1 cellular context compared by ENCODE assay signal in the genomic region with DNA sequence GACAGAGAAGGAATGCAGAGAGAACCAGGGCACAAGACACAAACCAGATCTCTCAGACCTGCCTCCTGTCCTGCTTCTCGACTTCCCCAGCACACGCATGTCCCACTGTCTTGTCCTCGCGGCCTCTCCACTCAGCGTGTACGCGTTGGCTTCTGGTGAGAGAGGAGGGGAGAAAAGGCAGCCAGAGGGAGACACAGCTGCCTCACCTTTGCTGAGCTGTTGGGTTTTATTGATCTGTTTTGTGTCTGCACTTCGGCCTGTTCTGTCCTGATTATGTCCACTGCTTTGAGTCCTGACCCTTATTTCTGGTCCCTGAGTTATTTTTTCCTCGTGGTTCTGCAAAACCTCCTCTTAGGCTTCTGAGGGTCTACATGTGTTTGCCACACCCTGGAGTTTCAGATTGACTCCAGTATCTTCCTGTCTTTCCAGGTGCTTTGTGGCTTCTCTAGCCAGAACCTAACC.
TF ChIP-seq lines count a peak whose summit lies in the region.

No MANE protein-coding gene starts in this region.

TF ChIP-seq in HepG2, 621 proteins besides CTCF, POLR2A, EP300 and RAD21 (continued from another document and continues in another):
- TF ChIP-seq, protein P1, sequence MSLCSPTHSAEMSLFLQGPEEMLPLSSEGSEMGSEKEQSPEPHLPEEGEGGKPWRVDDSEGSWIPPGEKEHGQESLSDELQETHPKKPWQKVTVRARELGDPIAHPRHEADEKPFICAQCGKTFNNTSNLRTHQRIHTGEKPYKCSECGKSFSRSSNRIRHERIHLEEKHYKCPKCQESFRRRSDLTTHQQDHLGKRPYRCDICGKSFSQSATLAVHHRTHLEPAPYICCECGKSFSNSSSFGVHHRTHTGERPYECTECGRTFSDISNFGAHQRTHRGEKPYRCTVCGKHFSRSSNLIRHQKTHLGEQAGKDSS (CRISPR knock-in tag; IDR thresholded peaks at IDR 0.05; ENCODE audit: borderline replicate concordance, low read depth), result peak; percentile 69; the same call in 1 of the 2 replicates
- 0 out of 2 replicates have a peak, but pooled peaks have one; percentile 28 for TF ChIP-seq MEF2D (CRISPR knock-in tag; IDR thresholded peaks at IDR 0.05)
- no peak for TF ChIP-seq ZBTB42 (CRISPR knock-in tag; IDR thresholded peaks at IDR 0.05)
- TF ChIP-seq TOE1 (CRISPR knock-in tag; IDR thresholded peaks at IDR 0.05), result no peak
- peak; percentile 53; the same call in 1 of the 2 replicates for TF ChIP-seq SALL2 (CRISPR knock-in tag; IDR thresholded peaks at IDR 0.05)
- no peak for TF ChIP-seq HIVEP1 (CRISPR knock-in tag; IDR thresholded peaks at IDR 0.05)
- no peak for TF ChIP-seq ZBTB7A (CRISPR knock-in tag; IDR thresholded peaks at IDR 0.05)
- TF ChIP-seq FOXA3 (CRISPR knock-in tag; IDR thresholded peaks at IDR 0.05), result peak; percentile 60
- TF ChIP-seq ZIK1 (CRISPR knock-in tag; IDR thresholded peaks at IDR 0.05; ENCODE audit: borderline replicate concordance, low read depth), result no peak
- TF ChIP-seq HBP1 (CRISPR knock-in tag; IDR thresholded peaks at IDR 0.05; ENCODE audit: low read depth), result no peak
- TF ChIP-seq, protein P2, sequence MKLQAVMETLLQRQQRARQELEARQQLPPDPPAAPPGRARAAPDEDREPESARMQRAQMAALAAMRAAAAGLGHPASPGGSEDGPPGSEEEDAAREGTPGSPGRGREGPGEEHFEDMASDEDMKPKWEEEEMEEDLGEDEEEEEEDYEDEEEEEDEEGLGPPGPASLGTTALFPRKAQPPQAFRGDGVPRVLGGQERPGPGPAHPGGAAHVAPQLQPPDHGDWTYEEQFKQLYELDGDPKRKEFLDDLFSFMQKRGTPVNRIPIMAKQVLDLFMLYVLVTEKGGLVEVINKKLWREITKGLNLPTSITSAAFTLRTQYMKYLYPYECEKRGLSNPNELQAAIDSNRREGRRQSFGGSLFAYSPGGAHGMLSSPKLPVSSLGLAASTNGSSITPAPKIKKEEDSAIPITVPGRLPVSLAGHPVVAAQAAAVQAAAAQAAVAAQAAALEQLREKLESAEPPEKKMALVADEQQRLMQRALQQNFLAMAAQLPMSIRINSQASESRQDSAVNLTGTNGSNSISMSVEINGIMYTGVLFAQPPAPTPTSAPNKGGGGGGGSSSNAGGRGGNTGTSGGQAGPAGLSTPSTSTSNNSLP (IDR thresholded peaks at IDR 0.05; ENCODE audit: low read depth, low read length), result no peak
- TF ChIP-seq TEAD2 (CRISPR knock-in tag; IDR thresholded peaks at IDR 0.05), result no peak
- no peak for TF ChIP-seq CSRNP2 (CRISPR knock-in tag; conservative IDR thresholded peaks at IDR 0.05; ENCODE audit: low read depth)
- no peak for TF ChIP-seq CREB3 (CRISPR knock-in tag; IDR thresholded peaks at IDR 0.05)
- TF ChIP-seq ZNF674 (CRISPR knock-in tag; IDR thresholded peaks at IDR 0.05; ENCODE audit: low read depth), result no peak
- no peak for TF ChIP-seq ZNF777 (CRISPR knock-in tag; IDR thresholded peaks at IDR 0.05)
- no peak for TF ChIP-seq ZNF329 (CRISPR knock-in tag; IDR thresholded peaks at IDR 0.05; ENCODE audit: low read depth)
- 0 out of 2 replicates have a peak, but pooled peaks have one; percentile 44 for TF ChIP-seq MTA1 (CRISPR knock-in tag; IDR thresholded peaks at IDR 0.05; ENCODE audit: borderline replicate concordance)
- TF ChIP-seq, protein P3, sequence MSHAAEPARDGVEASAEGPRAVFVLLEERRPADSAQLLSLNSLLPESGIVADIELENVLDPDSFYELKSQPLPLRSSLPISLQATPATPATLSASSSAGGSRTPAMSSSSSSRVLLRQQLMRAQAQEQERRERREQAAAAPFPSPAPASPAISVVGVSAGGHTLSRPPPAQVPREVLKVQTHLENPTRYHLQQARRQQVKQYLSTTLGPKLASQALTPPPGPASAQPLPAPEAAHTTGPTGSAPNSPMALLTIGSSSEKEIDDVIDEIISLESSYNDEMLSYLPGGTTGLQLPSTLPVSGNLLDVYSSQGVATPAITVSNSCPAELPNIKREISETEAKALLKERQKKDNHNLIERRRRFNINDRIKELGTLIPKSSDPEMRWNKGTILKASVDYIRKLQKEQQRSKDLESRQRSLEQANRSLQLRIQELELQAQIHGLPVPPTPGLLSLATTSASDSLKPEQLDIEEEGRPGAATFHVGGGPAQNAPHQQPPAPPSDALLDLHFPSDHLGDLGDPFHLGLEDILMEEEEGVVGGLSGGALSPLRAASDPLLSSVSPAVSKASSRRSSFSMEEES (CRISPR knock-in tag; IDR thresholded peaks at IDR 0.05), result no peak
- no peak for TF ChIP-seq ZSCAN21 (CRISPR knock-in tag; IDR thresholded peaks at IDR 0.05; ENCODE audit: borderline replicate concordance)
- TF ChIP-seq, protein P4, sequence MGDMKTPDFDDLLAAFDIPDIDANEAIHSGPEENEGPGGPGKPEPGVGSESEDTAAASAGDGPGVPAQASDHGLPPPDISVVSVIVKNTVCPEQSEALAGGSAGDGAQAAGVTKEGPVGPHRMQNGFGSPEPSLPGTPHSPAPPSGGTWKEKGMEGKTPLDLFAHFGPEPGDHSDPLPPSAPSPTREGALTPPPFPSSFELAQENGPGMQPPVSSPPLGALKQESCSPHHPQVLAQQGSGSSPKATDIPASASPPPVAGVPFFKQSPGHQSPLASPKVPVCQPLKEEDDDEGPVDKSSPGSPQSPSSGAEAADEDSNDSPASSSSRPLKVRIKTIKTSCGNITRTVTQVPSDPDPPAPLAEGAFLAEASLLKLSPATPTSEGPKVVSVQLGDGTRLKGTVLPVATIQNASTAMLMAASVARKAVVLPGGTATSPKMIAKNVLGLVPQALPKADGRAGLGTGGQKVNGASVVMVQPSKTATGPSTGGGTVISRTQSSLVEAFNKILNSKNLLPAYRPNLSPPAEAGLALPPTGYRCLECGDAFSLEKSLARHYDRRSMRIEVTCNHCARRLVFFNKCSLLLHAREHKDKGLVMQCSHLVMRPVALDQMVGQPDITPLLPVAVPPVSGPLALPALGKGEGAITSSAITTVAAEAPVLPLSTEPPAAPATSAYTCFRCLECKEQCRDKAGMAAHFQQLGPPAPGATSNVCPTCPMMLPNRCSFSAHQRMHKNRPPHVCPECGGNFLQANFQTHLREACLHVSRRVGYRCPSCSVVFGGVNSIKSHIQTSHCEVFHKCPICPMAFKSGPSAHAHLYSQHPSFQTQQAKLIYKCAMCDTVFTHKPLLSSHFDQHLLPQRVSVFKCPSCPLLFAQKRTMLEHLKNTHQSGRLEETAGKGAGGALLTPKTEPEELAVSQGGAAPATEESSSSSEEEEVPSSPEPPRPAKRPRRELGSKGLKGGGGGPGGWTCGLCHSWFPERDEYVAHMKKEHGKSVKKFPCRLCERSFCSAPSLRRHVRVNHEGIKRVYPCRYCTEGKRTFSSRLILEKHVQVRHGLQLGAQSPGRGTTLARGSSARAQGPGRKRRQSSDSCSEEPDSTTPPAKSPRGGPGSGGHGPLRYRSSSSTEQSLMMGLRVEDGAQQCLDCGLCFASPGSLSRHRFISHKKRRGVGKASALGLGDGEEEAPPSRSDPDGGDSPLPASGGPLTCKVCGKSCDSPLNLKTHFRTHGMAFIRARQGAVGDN (CRISPR knock-in tag; IDR thresholded peaks at IDR 0.05), result peak; percentile 93
- no peak for TF ChIP-seq ZNF790 (CRISPR knock-in tag; IDR thresholded peaks at IDR 0.05; ENCODE audit: borderline replicate concordance)
- no peak for TF ChIP-seq ZNF780A (CRISPR knock-in tag; IDR thresholded peaks at IDR 0.05)
- TF ChIP-seq ZSCAN30 (CRISPR knock-in tag; IDR thresholded peaks at IDR 0.05), result no peak
- TF ChIP-seq, protein P5, sequence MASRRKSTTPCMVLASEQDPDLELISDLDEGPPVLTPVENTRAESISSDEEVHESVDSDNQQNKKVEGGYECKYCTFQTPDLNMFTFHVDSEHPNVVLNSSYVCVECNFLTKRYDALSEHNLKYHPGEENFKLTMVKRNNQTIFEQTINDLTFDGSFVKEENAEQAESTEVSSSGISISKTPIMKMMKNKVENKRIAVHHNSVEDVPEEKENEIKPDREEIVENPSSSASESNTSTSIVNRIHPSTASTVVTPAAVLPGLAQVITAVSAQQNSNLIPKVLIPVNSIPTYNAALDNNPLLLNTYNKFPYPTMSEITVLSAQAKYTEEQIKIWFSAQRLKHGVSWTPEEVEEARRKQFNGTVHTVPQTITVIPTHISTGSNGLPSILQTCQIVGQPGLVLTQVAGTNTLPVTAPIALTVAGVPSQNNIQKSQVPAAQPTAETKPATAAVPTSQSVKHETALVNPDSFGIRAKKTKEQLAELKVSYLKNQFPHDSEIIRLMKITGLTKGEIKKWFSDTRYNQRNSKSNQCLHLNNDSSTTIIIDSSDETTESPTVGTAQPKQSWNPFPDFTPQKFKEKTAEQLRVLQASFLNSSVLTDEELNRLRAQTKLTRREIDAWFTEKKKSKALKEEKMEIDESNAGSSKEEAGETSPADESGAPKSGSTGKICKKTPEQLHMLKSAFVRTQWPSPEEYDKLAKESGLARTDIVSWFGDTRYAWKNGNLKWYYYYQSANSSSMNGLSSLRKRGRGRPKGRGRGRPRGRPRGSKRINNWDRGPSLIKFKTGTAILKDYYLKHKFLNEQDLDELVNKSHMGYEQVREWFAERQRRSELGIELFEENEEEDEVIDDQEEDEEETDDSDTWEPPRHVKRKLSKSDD (CRISPR knock-in tag; IDR thresholded peaks at IDR 0.05; ENCODE audit: low read depth), result peak; percentile 62; the same call in 1 of the 2 replicates
- TF ChIP-seq NRL (CRISPR knock-in tag; IDR thresholded peaks at IDR 0.05; ENCODE audit: borderline replicate concordance), result no peak
- no peak for TF ChIP-seq XRCC5 (optimal IDR thresholded peaks at IDR 0.05; ENCODE audit: low read length)
- TF ChIP-seq, protein P6, sequence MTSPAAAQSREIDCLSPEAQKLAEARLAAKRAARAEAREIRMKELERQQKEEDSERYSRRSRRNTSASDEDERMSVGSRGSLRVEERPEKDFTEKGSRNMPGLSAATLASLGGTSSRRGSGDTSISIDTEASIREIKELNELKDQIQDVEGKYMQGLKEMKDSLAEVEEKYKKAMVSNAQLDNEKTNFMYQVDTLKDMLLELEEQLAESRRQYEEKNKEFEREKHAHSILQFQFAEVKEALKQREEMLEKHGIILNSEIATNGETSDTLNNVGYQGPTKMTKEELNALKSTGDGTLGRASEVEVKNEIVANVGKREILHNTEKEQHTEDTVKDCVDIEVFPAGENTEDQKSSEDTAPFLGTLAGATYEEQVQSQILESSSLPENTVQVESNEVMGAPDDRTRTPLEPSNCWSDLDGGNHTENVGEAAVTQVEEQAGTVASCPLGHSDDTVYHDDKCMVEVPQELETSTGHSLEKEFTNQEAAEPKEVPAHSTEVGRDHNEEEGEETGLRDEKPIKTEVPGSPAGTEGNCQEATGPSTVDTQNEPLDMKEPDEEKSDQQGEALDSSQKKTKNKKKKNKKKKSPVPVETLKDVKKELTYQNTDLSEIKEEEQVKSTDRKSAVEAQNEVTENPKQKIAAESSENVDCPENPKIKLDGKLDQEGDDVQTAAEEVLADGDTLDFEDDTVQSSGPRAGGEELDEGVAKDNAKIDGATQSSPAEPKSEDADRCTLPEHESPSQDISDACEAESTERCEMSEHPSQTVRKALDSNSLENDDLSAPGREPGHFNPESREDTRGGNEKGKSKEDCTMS (CRISPR knock-in tag; conservative IDR thresholded peaks at IDR 0.05), result no peak
- peak; percentile 61; the same call in 1 of the 2 replicates for TF ChIP-seq GATAD1 (CRISPR knock-in tag; IDR thresholded peaks at IDR 0.05)
- TF ChIP-seq KLF12 (CRISPR knock-in tag; IDR thresholded peaks at IDR 0.05; ENCODE audit: borderline replicate concordance), result 0 out of 2 replicates have a peak, but pooled peaks have one; percentile 9
- TF ChIP-seq HNF4A (CRISPR knock-in tag; IDR thresholded peaks at IDR 0.05), result peak; percentile 77
- no peak for TF ChIP-seq NCOR1 (IDR thresholded peaks at IDR 0.05; ENCODE audit: borderline replicate concordance, low read length)
- TF ChIP-seq ZNF775 (CRISPR knock-in tag; IDR thresholded peaks at IDR 0.05; ENCODE audit: borderline replicate concordance), result no peak
- peak; percentile 80 for TF ChIP-seq ZFX (CRISPR knock-in tag; IDR thresholded peaks at IDR 0.05; ENCODE audit: low read depth)
- 0 out of 2 replicates have a peak, but pooled peaks have one; percentile 60 for TF ChIP-seq ZKSCAN5 (CRISPR knock-in tag; IDR thresholded peaks at IDR 0.05)
- TF ChIP-seq MIER2 (CRISPR knock-in tag; IDR thresholded peaks at IDR 0.05), result no peak
